12 cellular contexts compared by ENCODE assay signal in genomic region chr6:151847064-151847463, GRCh38. TPM values are rescaled to one million over a fixed set of nuclear protein-coding genes. Genes with fewer than 3 reads are reported as not detected.
DNase-seq lines count a peak whose midpoint lies in the region; ATAC-seq and TF ChIP-seq lines count a peak whose summit lies in the region.
"Had no signal": no experiment of that assay in that cellular context is flagged by ENCODE, and none has a peak within 500 bp of the region (broad histone marks: within the 10 kb centered on the region; RNA-seq: fewer than 3 reads in every experiment).

No MANE protein-coding gene starts in this region.

- H2AFZ ChIP-seq in H9 (ENCODE audit: low read length) (no peak overlapping the region), osteoblast (ENCODE audit: low read length) (no peak overlapping the region)

- H3K23ac ChIP-seq in H9 (ENCODE audit: insufficient read length, low read depth, low read length): no peak overlapping the region

- H3K4me1 Mint-ChIP-seq in H9: peaks cover 0 to 4% of the 10 kb centered on the region in 2 experiments; a peak in 1 of 4 replicates
- no peaks in the 10 kb centered on the region for H3K4me1 Mint-ChIP-seq in HFFc6 (ENCODE audit: low read depth)
- H3K4me1 Mint-ChIP-seq: activated naive CD8-positive, alpha-beta T cell treated with anti-CD3 and anti-CD28 coated beads, Interleukin-2, amount 10 ng/mL, durations not matched to agents 7 days and 5 days; T-helper 17 cell had no signal

- no peak overlapping the region for H2AK5ac ChIP-seq in H9 (ENCODE audit: insufficient read length, low read length)

- no peaks in the 10 kb centered on the region for H3K9me3 Mint-ChIP-seq in H9
- H3K9me3 Mint-ChIP-seq in HFFc6: peaks cover 4% of the 10 kb centered on the region; the same call in 1 of the 2 replicates
- H3K9me3 Mint-ChIP-seq: activated naive CD8-positive, alpha-beta T cell treated with anti-CD3 and anti-CD28 coated beads, Interleukin-2, amount 10 ng/mL, durations not matched to agents 7 days and 5 days had no signal

- no peak overlapping the region for H4K5ac ChIP-seq in H9 (ENCODE audit: insufficient read length, low read depth, low read length)

- H3K27me3 ChIP-seq in H9 (ENCODE audit: insufficient read depth, low read length): no peaks in the 10 kb centered on the region
- no peaks in the 10 kb centered on the region for H3K27me3 ChIP-seq in osteoblast (ENCODE audit: insufficient read depth, low read length)

- H2BK12ac ChIP-seq in H9 (ENCODE audit: insufficient read length, low read depth, low read length): no peak overlapping the region

- no CpG with 5 or more reads among the region's 1 CpG for WGBS in H9 (ENCODE audit: extremely low coverage, insufficient read length, low lambda C conversion rate)

- no peak overlapping the region for H4K91ac ChIP-seq in H9 (ENCODE audit: insufficient read length, low read depth, low read length)

- H3K27me3 Mint-ChIP-seq in H9 (ENCODE audit: low read depth) (no peaks in the 10 kb centered on the region), HFFc6 (ENCODE audit: insufficient read depth) (no peaks in the 10 kb centered on the region)
- H3K27me3 Mint-ChIP-seq: activated naive CD8-positive, alpha-beta T cell treated with anti-CD3 and anti-CD28 coated beads, Interleukin-2, amount 10 ng/mL, durations not matched to agents 7 days and 5 days had no signal

- no peak overlapping the region for H3K4me3 ChIP-seq in osteoblast (ENCODE audit: insufficient read depth, low read length)
- H3K4me3 ChIP-seq: thoracic aorta had no signal

- H3K36me3 Mint-ChIP-seq in H9 (ENCODE audit: insufficient read depth in 1 of 3, low read depth in 3 of 3): no peaks in the 10 kb centered on the region
- no peaks in the 10 kb centered on the region for H3K36me3 Mint-ChIP-seq in HFFc6 (ENCODE audit: low read depth)
- H3K36me3 Mint-ChIP-seq: activated naive CD8-positive, alpha-beta T cell treated with anti-CD3 and anti-CD28 coated beads, Interleukin-2, amount 10 ng/mL, durations not matched to agents 7 days and 5 days had no signal

- no peak for TF ChIP-seq CTCF in H9 (conservative IDR thresholded peaks at IDR 0.05)
- TF ChIP-seq CTCF in osteoblast (IDR thresholded peaks at IDR 0.05; ENCODE audit: extremely low read depth, low read depth, low read length): no peak
- no peak for TF ChIP-seq CTCF in HFFc6 (IDR thresholded peaks at IDR 0.05)

- no peak overlapping the region for H3K4me2 ChIP-seq in H9 (ENCODE audit: insufficient read depth, insufficient read length, low read length)
- no peak overlapping the region for H3K4me2 ChIP-seq in osteoblast (ENCODE audit: insufficient read depth, low read length)

- H2BK15ac ChIP-seq in H9 (ENCODE audit: low read depth, low read length): no peak overlapping the region

- H3K27ac ChIP-seq in H9 (ENCODE audit: insufficient read length, low read depth, low read length) (no peak overlapping the region), osteoblast (ENCODE audit: low read depth, low read length) (no peak overlapping the region)
- H3K27ac ChIP-seq: thoracic aorta had no signal

- H4K20me1 ChIP-seq in H9 (ENCODE audit: control insufficient read depth, insufficient read depth, insufficient read length) (no peaks in the 10 kb centered on the region), osteoblast (ENCODE audit: insufficient read depth, low read length) (no peaks in the 10 kb centered on the region)

- H3K4me3 Mint-ChIP-seq in H9: no peak overlapping the region
- no peak overlapping the region for H3K4me3 Mint-ChIP-seq in HFFc6
- H3K4me3 Mint-ChIP-seq: activated naive CD8-positive, alpha-beta T cell treated with anti-CD3 and anti-CD28 coated beads, Interleukin-2, amount 10 ng/mL, durations not matched to agents 7 days and 5 days; T-helper 17 cell had no signal

- ATAC-seq in left ventricle myocardium superior: no peak
- ATAC-seq: T-helper 17 cell had no signal

- DNase-seq in H9 (peak; percentile 58), NAMALWA (ENCODE audit: low spot score) (peak; percentile 19), dermis blood vessel endothelial cell (peak; percentile 73), myocyte (ENCODE audit: low read depth) (peak; percentile 75), osteoblast (ENCODE audit: insufficient read length, low spot score, missing footprints) (no peak), GOT3 (lab: John Stamatoyannopoulos, UW) (no peak), left ventricle myocardium superior (no peak), HFFc6 (no peak)
- DNase-seq: activated naive CD8-positive, alpha-beta T cell treated with anti-CD3 and anti-CD28 coated beads, Interleukin-2, amount 10 ng/mL, durations not matched to agents 7 days and 5 days; NCI-H1436; T-helper 17 cell had no signal

- H2BK120ac ChIP-seq in H9 (ENCODE audit: low read depth, low read length, poor library complexity, severe bottlenecking): no peak overlapping the region

- no peaks in the 10 kb centered on the region for H3K36me3 ChIP-seq in osteoblast (ENCODE audit: insufficient read depth, low read length)
- H3K36me3 ChIP-seq: thoracic aorta had no signal

- no peak overlapping the region for H3K9ac ChIP-seq in H9 (ENCODE audit: extremely low read depth, insufficient read length, low read length)

- no peak overlapping the region for H3K56ac ChIP-seq in H9 (ENCODE audit: insufficient read length, low read depth, low read length)

- H3K4ac ChIP-seq in H9 (ENCODE audit: low read depth, low read length): no peak overlapping the region

- intact Hi-C loops in left ventricle myocardium superior (cut with micrococcal nuclease): no loop called here

- no peak overlapping the region for H2BK5ac ChIP-seq in H9 (ENCODE audit: insufficient read length, low read length)

- H3K4me1 ChIP-seq in H9 (ENCODE audit: insufficient read depth, low read length) (no peaks in the 10 kb centered on the region; the same call in 1 of the 2 replicates), osteoblast (ENCODE audit: insufficient read depth, low read length) (no peaks in the 10 kb centered on the region)

- H3K79me2 ChIP-seq in H9 (ENCODE audit: insufficient read depth, low read length) (no peaks in the 10 kb centered on the region), osteoblast (ENCODE audit: insufficient read depth, low read length) (no peaks in the 10 kb centered on the region)

- no peak overlapping the region for H3K18ac ChIP-seq in H9 (ENCODE audit: insufficient read length, low read depth, low read length)

- no peak overlapping the region for H3T11ph ChIP-seq in H9 (ENCODE audit: low read length)

- H4K8ac ChIP-seq in H9 (replicated peaks; ENCODE audit: insufficient read length, low read depth, low read length): no peak overlapping the region

- no peak overlapping the region for H3K14ac ChIP-seq in H9 (ENCODE audit: insufficient read depth, low read length)

- H3K79me1 ChIP-seq in H9 (ENCODE audit: insufficient read depth, low read depth, low read length, poor library complexity, severe bottlenecking): no peaks in the 10 kb centered on the region

- H2BK20ac ChIP-seq in H9 (ENCODE audit: low read depth, low read length, poor library complexity, severe bottlenecking): no peak overlapping the region

- H3K27ac Mint-ChIP-seq in H9 (no peak overlapping the region), HFFc6 (no peak overlapping the region)
- H3K27ac Mint-ChIP-seq: activated naive CD8-positive, alpha-beta T cell treated with anti-CD3 and anti-CD28 coated beads, Interleukin-2, amount 10 ng/mL, durations not matched to agents 7 days and 5 days; T-helper 17 cell had no signal

- H3K23me2 ChIP-seq in H9 (ENCODE audit: insufficient read length, low read depth, low read length, poor library complexity, severe bottlenecking): no peaks in the 10 kb centered on the region

- H3K9me3 ChIP-seq in H9 (ENCODE audit: control insufficient read depth, low read depth, low read length) (no peaks in the 10 kb centered on the region), osteoblast (ENCODE audit: low read depth, low read length) (no peaks in the 10 kb centered on the region)
- H3K9me3 ChIP-seq: thoracic aorta had no signal

RNA-seq across cellular contexts. Expression of gene ESR1, which starts 39.6 kb away (rescaled TPM):
- total RNA-seq in H9 (2021): not detected in 2 replicates
- total RNA-seq in dermis blood vessel endothelial cell: not detected in 2 replicates
- 0.72 and 0.83 TPM in 2 replicates for total RNA-seq in myocyte
- 0.93 TPM for polyA plus RNA-seq in myocyte (2012)
- total RNA-seq in osteoblast: 2.4 and 3.3 TPM in 2 replicates
- 1.3 TPM for total RNA-seq in left ventricle myocardium superior
- total RNA-seq in HFFc6 (2021; fragmentation: NEBNext Ultra II Directional; extraction: Animal tissue kit (Norgen Biotek cat#: 25700)): under 1 TPM; 0.07 to 0.63 (median 0.40) TPM

Comparison
In these comparisons a context has a peak if more than half of its experiments do, and no peak if none do; other contexts are left out.
1. DNase-seq: peak in H9 (single experiment), NAMALWA (single experiment), dermis blood vessel endothelial cell (single experiment) and myocyte (single experiment); none in osteoblast (single experiment), GOT3 (single experiment), left ventricle myocardium superior (single experiment) and HFFc6 (single experiment).